ENCODE assay signal across 1 cellular context in genomic region chr17:28145348-28145747, GRCh38.
TF ChIP-seq lines count a peak whose summit lies in the region.

No MANE protein-coding gene starts in this region.

TF ChIP-seq in endothelial cell of umbilical vein, 7 proteins besides CTCF, POLR2A, EP300 and RAD21:
- no peak for TF ChIP-seq FOS (IDR thresholded peaks at IDR 0.05; ENCODE audit: borderline replicate concordance, insufficient read depth, low read length)
- TF ChIP-seq EZH2 (IDR thresholded peaks at IDR 0.05; ENCODE audit: borderline replicate concordance, low read depth, low read length, severe bottlenecking) = no peak
- no peak for TF ChIP-seq JUN (IDR thresholded peaks at IDR 0.05; ENCODE audit: borderline replicate concordance, insufficient read depth, insufficient read length, low read depth)
- no peak for TF ChIP-seq POLR2AphosphoS5 (IDR thresholded peaks at IDR 0.05; ENCODE audit: insufficient read depth, low read depth, low read length)
- TF ChIP-seq MAX (IDR thresholded peaks at IDR 0.05; ENCODE audit: insufficient read depth, insufficient read length) = no peak
